Comparison of ENCODE assay signal across 22 cellular contexts in the genomic region with DNA sequence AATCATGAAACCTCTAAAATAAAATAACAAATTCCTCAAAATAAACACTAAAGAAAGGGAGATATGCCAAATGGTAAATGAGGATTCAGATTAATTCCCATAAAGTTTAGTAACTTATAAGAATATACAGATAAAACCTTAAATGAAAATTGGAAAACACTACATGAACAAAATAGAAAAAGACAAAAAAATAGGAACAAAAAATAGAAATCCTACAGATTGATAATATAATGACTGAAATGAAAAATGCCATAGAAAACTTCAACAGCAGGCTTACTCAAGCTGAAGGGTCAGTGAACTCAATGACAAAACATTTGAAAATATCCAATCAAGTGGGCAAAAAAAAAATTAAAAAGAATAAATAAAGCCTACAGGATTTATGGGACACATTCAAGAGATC.
"Had no signal": no experiment of that assay in that cellular context is flagged by ENCODE, and none has a peak within 500 bp of the region (broad histone marks: within the 10 kb centered on the region; RNA-seq: fewer than 3 reads in every experiment).

No MANE protein-coding gene starts in this region.

- ATAC-seq: effector memory CD8-positive, alpha-beta T cell; esophagus mucosa; gastrocnemius medialis; heart right ventricle; left cardiac atrium; left lung; left ventricle myocardium superior; lower lobe of right lung; mucosa of descending colon had no signal

- DNase-seq: colonic mucosa; cortex of kidney; effector CD8-positive, alpha-beta T cell; effector memory CD8-positive, alpha-beta T cell; endodermal cell; erythroblast; esophagus squamous epithelium; foreskin fibroblast; foreskin melanocyte; gastrocnemius medialis; glutamatergic neuron; head of caudate nucleus; heart right ventricle; hippocampal formation; left cardiac atrium; left lung; left ventricle myocardium superior; lower lobe of right lung; mesenchymal stem cell; mucosa of descending colon; naive B cell had no signal
